In genomic region chr17:8237175-8237574, GRCh38 we compare ENCODE assay signal across 1 cellular context.
TF ChIP-seq lines count a peak whose summit lies in the region.

No MANE protein-coding gene starts in this region.

TF ChIP-seq in HepG2, 621 proteins besides CTCF, POLR2A, EP300 and RAD21 (continues in another document):
- TF ChIP-seq ZNF318 (CRISPR knock-in tag; IDR thresholded peaks at IDR 0.05), result no peak
- peak; percentile 26; the same call in 1 of the 2 replicates for TF ChIP-seq HDAC1 (CRISPR knock-in tag; IDR thresholded peaks at IDR 0.05)
- no peak for TF ChIP-seq AGO1 (IDR thresholded peaks at IDR 0.05; ENCODE audit: low read depth, low read length, poor library complexity, severe bottlenecking)
- no peak for TF ChIP-seq EHMT2 (IDR thresholded peaks at IDR 0.05; ENCODE audit: borderline replicate concordance, low read depth, low read length)
- TF ChIP-seq ZMYM4 (CRISPR knock-in tag; IDR thresholded peaks at IDR 0.05), result no peak
- TF ChIP-seq ZNF136 (CRISPR knock-in tag; IDR thresholded peaks at IDR 0.05; ENCODE audit: low read depth), result no peak
- peak; percentile 56; the same call in 1 of the 3 replicates for TF ChIP-seq MXI1 (IDR thresholded peaks at IDR 0.05; ENCODE audit: borderline replicate concordance, low read depth, low read length)
- TF ChIP-seq ZNF567 (CRISPR knock-in tag; IDR thresholded peaks at IDR 0.05; ENCODE audit: borderline replicate concordance), result no peak
- TF ChIP-seq ZFP91 (CRISPR knock-in tag; IDR thresholded peaks at IDR 0.05; ENCODE audit: borderline replicate concordance), result no peak
- TF ChIP-seq ZNF670 (CRISPR knock-in tag; IDR thresholded peaks at IDR 0.05; ENCODE audit: borderline replicate concordance), result no peak
- no peak for TF ChIP-seq POGZ (CRISPR knock-in tag; IDR thresholded peaks at IDR 0.05)
- TF ChIP-seq ZNF337 (CRISPR knock-in tag; IDR thresholded peaks at IDR 0.05; ENCODE audit: borderline replicate concordance, low read depth), result no peak
- no peak for TF ChIP-seq KLF16 (CRISPR knock-in tag; IDR thresholded peaks at IDR 0.05)
- TF ChIP-seq RARA (CRISPR knock-in tag; IDR thresholded peaks at IDR 0.05), result peak; percentile 69
- no peak for TF ChIP-seq RBFOX2 (IDR thresholded peaks at IDR 0.05; ENCODE audit: low read depth, low read length)
- no peak for TF ChIP-seq CEBPZ (IDR thresholded peaks at IDR 0.05; ENCODE audit: low read length)
- TF ChIP-seq ZFX (CRISPR knock-in tag; IDR thresholded peaks at IDR 0.05; ENCODE audit: low read depth), result no peak
- TF ChIP-seq ZFP41 (CRISPR knock-in tag; IDR thresholded peaks at IDR 0.05; ENCODE audit: borderline replicate concordance), result no peak
- no peak for TF ChIP-seq ZEB1 (IDR thresholded peaks at IDR 0.05; ENCODE audit: insufficient replicate concordance, low read depth)
- TF ChIP-seq ZNF589 (CRISPR knock-in tag; conservative IDR thresholded peaks at IDR 0.05), result no peak
- no peak for TF ChIP-seq ZSCAN20 (CRISPR knock-in tag; IDR thresholded peaks at IDR 0.05; ENCODE audit: borderline replicate concordance)
- TF ChIP-seq ZNF124 (CRISPR knock-in tag; IDR thresholded peaks at IDR 0.05), result no peak
- TF ChIP-seq FOXO4 (CRISPR knock-in tag; conservative IDR thresholded peaks at IDR 0.05), result no peak
- no peak for TF ChIP-seq BRF2 (CRISPR knock-in tag; IDR thresholded peaks at IDR 0.05)
- TF ChIP-seq ZFP82 (CRISPR knock-in tag; IDR thresholded peaks at IDR 0.05; ENCODE audit: borderline replicate concordance), result no peak
- TF ChIP-seq TRIM22 (IDR thresholded peaks at IDR 0.05), result no peak
- peak; percentile 51 for TF ChIP-seq MAX (IDR thresholded peaks at IDR 0.05)
- no peak for TF ChIP-seq CBFB (CRISPR knock-in tag; IDR thresholded peaks at IDR 0.05)
- TF ChIP-seq ZBTB14 (CRISPR knock-in tag; IDR thresholded peaks at IDR 0.05), result no peak
- no peak for TF ChIP-seq KLF6 (CRISPR knock-in tag; IDR thresholded peaks at IDR 0.05)
- TF ChIP-seq TFAP4 (IDR thresholded peaks at IDR 0.05; ENCODE audit: borderline replicate concordance, low read depth), result peak; percentile 59; the same call in 1 of the 2 replicates
- no peak for TF ChIP-seq SRSF9 (IDR thresholded peaks at IDR 0.05; ENCODE audit: borderline replicate concordance, insufficient read depth, low read depth, low read length, poor library complexity, severe bottlenecking)
- peak; percentile 73; the same call in 1 of the 2 replicates for TF ChIP-seq ARNTL (CRISPR knock-in tag; IDR thresholded peaks at IDR 0.05)
- TF ChIP-seq HMG20A (CRISPR knock-in tag; IDR thresholded peaks at IDR 0.05; ENCODE audit: borderline replicate concordance), result no peak
- TF ChIP-seq MIER3 (CRISPR knock-in tag; IDR thresholded peaks at IDR 0.05; ENCODE audit: borderline replicate concordance), result no peak
- 0 out of 2 replicates have a peak, but pooled peaks have one; percentile 25 for TF ChIP-seq SALL1 (CRISPR knock-in tag; IDR thresholded peaks at IDR 0.05)
- TF ChIP-seq ZNF878 (CRISPR knock-in tag; IDR thresholded peaks at IDR 0.05), result no peak
- no peak for TF ChIP-seq NFIC (IDR thresholded peaks at IDR 0.05; ENCODE audit: low read length)
- TF ChIP-seq GATAD1 (CRISPR knock-in tag; IDR thresholded peaks at IDR 0.05), result 0 out of 2 replicates have a peak, but pooled peaks have one; percentile 12
- TF ChIP-seq ZNF24 (IDR thresholded peaks at IDR 0.05), result no peak
- peak; percentile 65; the same call in 1 of the 2 replicates for TF ChIP-seq GATAD2A (CRISPR knock-in tag; IDR thresholded peaks at IDR 0.05)
- no peak for TF ChIP-seq MED8 (CRISPR knock-in tag; IDR thresholded peaks at IDR 0.05; ENCODE audit: insufficient replicate concordance)
- TF ChIP-seq ESRRA (CRISPR knock-in tag; IDR thresholded peaks at IDR 0.05; ENCODE audit: low read depth), result no peak
